Comparison of ENCODE assay signal across 10 cellular contexts in the genomic region with DNA sequence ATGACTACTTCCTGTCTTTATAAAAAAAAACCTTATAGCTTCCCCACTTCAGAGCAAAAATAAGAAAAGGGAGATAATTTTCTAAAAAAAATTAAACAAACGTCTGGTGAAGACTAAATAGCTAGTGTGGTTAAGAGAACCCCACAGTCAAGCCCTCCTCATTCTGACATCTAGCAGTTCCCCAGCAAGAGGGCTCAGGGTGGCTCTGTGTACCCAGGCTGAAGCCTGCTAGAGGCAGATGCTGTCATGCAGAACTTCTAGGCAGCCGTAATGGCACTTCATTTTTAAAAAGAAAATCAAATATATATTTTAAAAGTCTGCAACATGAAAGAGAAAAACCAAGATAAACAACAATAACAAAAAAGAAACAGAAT.
DNase-seq lines count a peak whose midpoint lies in the region; ATAC-seq and TF ChIP-seq lines count a peak whose summit lies in the region.
"Had no signal": no experiment of that assay in that cellular context is flagged by ENCODE, and none has a peak within 500 bp of the region (broad histone marks: within the 10 kb centered on the region; RNA-seq: fewer than 3 reads in every experiment).

No MANE protein-coding gene starts in this region.

- H3K4me3 Mint-ChIP-seq in activated CD4-positive, alpha-beta T cell treated with anti-CD3 and anti-CD28 coated beads, Interleukin-2, amount 10 ng/mL, durations not matched to agents 7 days and 5 days: peak overlapping the region; percentile 92
- H3K4me3 Mint-ChIP-seq in activated naive CD4-positive, alpha-beta T cell treated with anti-CD3 and anti-CD28 coated beads, Interleukin-2, amount 50 U/mL, for 24 hours: no peak overlapping the region
- no peak overlapping the region for H3K4me3 Mint-ChIP-seq in Caco-2 (ENCODE audit: unreplicated experiment)

- H3K9ac ChIP-seq in Loucy (ENCODE audit: low read depth, low read length, poor library complexity, severe bottlenecking): peak overlapping the region; percentile 52

- peak overlapping the region; percentile 92 for H3K27ac Mint-ChIP-seq in activated CD4-positive, alpha-beta T cell treated with anti-CD3 and anti-CD28 coated beads, Interleukin-2, amount 10 ng/mL, durations not matched to agents 7 days and 5 days
- peak overlapping the region; percentile 96 for H3K27ac Mint-ChIP-seq in activated naive CD4-positive, alpha-beta T cell treated with anti-CD3 and anti-CD28 coated beads, Interleukin-2, amount 50 U/mL, for 24 hours
- no peak overlapping the region for H3K27ac Mint-ChIP-seq in Caco-2 (ENCODE audit: unreplicated experiment)

- peak overlapping the region in 3 of 4 donors; percentile 7 to 56 (median 27) for H3K27ac ChIP-seq in gastrocnemius medialis

- WGBS in lower leg skin, 2 donors: 52 to 62% methylated on average over 2 of the region's 2 CpGs

- H3K27me3 Mint-ChIP-seq in activated CD4-positive, alpha-beta T cell treated with anti-CD3 and anti-CD28 coated beads, Interleukin-2, amount 10 ng/mL, durations not matched to agents 7 days and 5 days: no peaks in the 10 kb centered on the region
- no peaks in the 10 kb centered on the region for H3K27me3 Mint-ChIP-seq in activated naive CD4-positive, alpha-beta T cell treated with anti-CD3 and anti-CD28 coated beads, Interleukin-2, amount 50 U/mL, for 24 hours
- H3K27me3 Mint-ChIP-seq in Caco-2 (ENCODE audit: insufficient read depth, unreplicated experiment): no peaks in the 10 kb centered on the region

- H3K4me2 ChIP-seq in Loucy (ENCODE audit: low read depth, low read length, poor library complexity, severe bottlenecking): peak overlapping the region; percentile 93

- in situ Hi-C loops in gastrocnemius medialis (cut with MboI; ENCODE audit: low sequenced_read_pairs in 4 of 4): no loop called here

- H3K36me3 ChIP-seq in Loucy (ENCODE audit: insufficient read depth, low read length) (no peaks in the 10 kb centered on the region), gastrocnemius medialis (peaks cover 0 to 56% of the 10 kb centered on the region in 2 donors), Caco-2 (ENCODE audit: control insufficient read depth, insufficient read depth, low read length) (no peaks in the 10 kb centered on the region)

- H3K9me3 ChIP-seq in Loucy (ENCODE audit: insufficient read depth, low read depth, low read length) (no peaks in the 10 kb centered on the region), gastrocnemius medialis (no peaks in the 10 kb centered on the region), Caco-2 (no peaks in the 10 kb centered on the region)

- POLR2A ChIA-PET in activated CD4-positive, alpha-beta T cell treated with anti-CD3 and anti-CD28 coated beads, Interleukin-2, amount 10 ng/mL, durations not matched to agents 7 days and 5 days (lab: Charles Lee): interaction anchor here (0.6 to 1.0 kb wide), 4 partner anchors 9 to 100 kb away, joined by 3 to 10 read pairs (median 4); no protein-coding TSS in a partner anchor
- POLR2A ChIA-PET in Caco-2 (lab: Charles Lee): no interaction called here

- TF ChIP-seq CTCF in Loucy (conservative IDR thresholded peaks at IDR 0.05; ENCODE audit: low read length) (no peak), gastrocnemius medialis (IDR thresholded peaks at IDR 0.05 in 4 of 5, conservative IDR thresholded peaks at IDR 0.05 in 1 of 5) (no peak), lower leg skin (IDR thresholded peaks at IDR 0.05) (no peak), Caco-2 (IDR thresholded peaks at IDR 0.05; ENCODE audit: insufficient read depth in 1 of 2, low read depth in 1 of 2, low read length in 1 of 2, severe bottlenecking in 1 of 2, unreplicated experiment in 1 of 2) (no peak)

- H3K36me3 Mint-ChIP-seq in activated CD4-positive, alpha-beta T cell treated with anti-CD3 and anti-CD28 coated beads, Interleukin-2, amount 10 ng/mL, durations not matched to agents 7 days and 5 days (ENCODE audit: low read depth): peaks cover 71% of the 10 kb centered on the region
- H3K36me3 Mint-ChIP-seq in activated naive CD4-positive, alpha-beta T cell treated with anti-CD3 and anti-CD28 coated beads, Interleukin-2, amount 50 U/mL, for 24 hours: peaks cover 73% of the 10 kb centered on the region
- H3K36me3 Mint-ChIP-seq in Caco-2 (ENCODE audit: insufficient read depth, unreplicated experiment): no peaks in the 10 kb centered on the region

- H3K4me1 ChIP-seq in Loucy (ENCODE audit: insufficient read depth, low read length, poor library complexity, severe bottlenecking) (peaks cover 66% of the 10 kb centered on the region), gastrocnemius medialis (peaks cover 37 to 75% of the 10 kb centered on the region in 2 donors), Caco-2 (0 out of 2 replicates have a peak, but pooled peaks cover 7% of the 10 kb centered on the region)

- peaks cover 72% of the 10 kb centered on the region for H3K4me1 Mint-ChIP-seq in activated CD4-positive, alpha-beta T cell treated with anti-CD3 and anti-CD28 coated beads, Interleukin-2, amount 10 ng/mL, durations not matched to agents 7 days and 5 days
- H3K4me1 Mint-ChIP-seq in activated naive CD4-positive, alpha-beta T cell treated with anti-CD3 and anti-CD28 coated beads, Interleukin-2, amount 50 U/mL, for 24 hours: peaks cover 24% of the 10 kb centered on the region
- peaks cover 7% of the 10 kb centered on the region for H3K4me1 Mint-ChIP-seq in Caco-2 (ENCODE audit: low read depth, unreplicated experiment)

- CTCF ChIA-PET in activated CD4-positive, alpha-beta T cell treated with anti-CD3 and anti-CD28 coated beads, Interleukin-2, amount 10 ng/mL, durations not matched to agents 7 days and 5 days (lab: Charles Lee): interaction anchor here (0.7 to 2.8 kb wide), 12 partner anchors 9 to 88 kb away, joined by 3 to 20 read pairs (median 4); no protein-coding TSS in a partner anchor
- CTCF ChIA-PET in Caco-2 (lab: Charles Lee): no interaction called here

- ATAC-seq in gastrocnemius medialis: no peak
- no peak for ATAC-seq in HG03045 (IDR thresholded peaks at IDR 0.05; ENCODE audit: unreplicated experiment)

- H3K4me3 ChIP-seq in Loucy (ENCODE audit: low read length, poor library complexity, severe bottlenecking) (peak overlapping the region; percentile 55), gastrocnemius medialis (no peak overlapping the region), lower leg skin (ENCODE audit: low read depth, poor library complexity, severe bottlenecking) (no peak overlapping the region), Caco-2 (ENCODE audit: low read depth, low read length) (no peak overlapping the region)

- H3K79me2 ChIP-seq in Loucy (ENCODE audit: insufficient read depth, low read length): peaks cover 59% of the 10 kb centered on the region

- no TSS peak for BruUV-seq in Caco-2 (replicated peaks; lab: Mats Ljungman, UMichigan)

- no peaks in the 10 kb centered on the region for H4K20me1 ChIP-seq in Loucy (ENCODE audit: insufficient read depth, low read length, poor library complexity, severe bottlenecking)

- no peaks in the 10 kb centered on the region for H3F3A ChIP-seq in Loucy (ENCODE audit: low read depth)

- H2AFZ ChIP-seq in Loucy (ENCODE audit: low read length): no peak overlapping the region

- DNase-seq in activated CD4-positive, alpha-beta T cell treated with anti-CD3 and anti-CD28 coated beads, Interleukin-2, amount 10 ng/mL, durations not matched to agents 7 days and 5 days: peak; percentile 45
- no peak for DNase-seq in activated CD4-positive, alpha-beta T cell treated with anti-CD3 and anti-CD28 coated beads, Interleukin-2, amount 50 U/mL, for 1 hour
- DNase-seq in gastrocnemius medialis (no peak), lower leg skin (ENCODE audit: low spot score in 2 of 2) (no peak), Caco-2 (no peak)
- DNase-seq: effector CD8-positive, alpha-beta T cell; NCI-H510A had no signal

- H3K27me3 ChIP-seq in Loucy (ENCODE audit: insufficient read depth, low read length, poor library complexity, severe bottlenecking): no peaks in the 10 kb centered on the region
- H3K27me3 ChIP-seq in gastrocnemius medialis: no peaks in the 10 kb centered on the region
- H3K27me3 ChIP-seq in Caco-2 (replicated peaks; ENCODE audit: control insufficient read depth, insufficient read depth, low read length): no peaks in the 10 kb centered on the region

- no peaks in the 10 kb centered on the region for H3K9me2 ChIP-seq in Loucy (replicated peaks; ENCODE audit: low read depth, low read length)

- intact Hi-C loops in gastrocnemius medialis (cut with DNase I; ENCODE audit: low total_unique reads) (loop anchor here (5.0 kb wide), 1 partner anchor 70 kb away; no protein-coding TSS in a partner anchor), lower leg skin (cut with DNase I; ENCODE audit: low total_unique reads) (no loop called here), Caco-2 (cut with micrococcal nuclease; ENCODE audit: unreplicated experiment) (no loop called here)

- no peaks in the 10 kb centered on the region for H3K9me3 Mint-ChIP-seq in activated CD4-positive, alpha-beta T cell treated with anti-CD3 and anti-CD28 coated beads, Interleukin-2, amount 10 ng/mL, durations not matched to agents 7 days and 5 days
- H3K9me3 Mint-ChIP-seq in activated naive CD4-positive, alpha-beta T cell treated with anti-CD3 and anti-CD28 coated beads, Interleukin-2, amount 50 U/mL, for 24 hours: no peaks in the 10 kb centered on the region
- H3K9me3 Mint-ChIP-seq in Caco-2 (ENCODE audit: unreplicated experiment): no peaks in the 10 kb centered on the region

- TF ChIP-seq POLR2A in gastrocnemius medialis (IDR thresholded peaks at IDR 0.05) (no peak), lower leg skin (IDR thresholded peaks at IDR 0.05) (no peak)
